In the genomic region with DNA sequence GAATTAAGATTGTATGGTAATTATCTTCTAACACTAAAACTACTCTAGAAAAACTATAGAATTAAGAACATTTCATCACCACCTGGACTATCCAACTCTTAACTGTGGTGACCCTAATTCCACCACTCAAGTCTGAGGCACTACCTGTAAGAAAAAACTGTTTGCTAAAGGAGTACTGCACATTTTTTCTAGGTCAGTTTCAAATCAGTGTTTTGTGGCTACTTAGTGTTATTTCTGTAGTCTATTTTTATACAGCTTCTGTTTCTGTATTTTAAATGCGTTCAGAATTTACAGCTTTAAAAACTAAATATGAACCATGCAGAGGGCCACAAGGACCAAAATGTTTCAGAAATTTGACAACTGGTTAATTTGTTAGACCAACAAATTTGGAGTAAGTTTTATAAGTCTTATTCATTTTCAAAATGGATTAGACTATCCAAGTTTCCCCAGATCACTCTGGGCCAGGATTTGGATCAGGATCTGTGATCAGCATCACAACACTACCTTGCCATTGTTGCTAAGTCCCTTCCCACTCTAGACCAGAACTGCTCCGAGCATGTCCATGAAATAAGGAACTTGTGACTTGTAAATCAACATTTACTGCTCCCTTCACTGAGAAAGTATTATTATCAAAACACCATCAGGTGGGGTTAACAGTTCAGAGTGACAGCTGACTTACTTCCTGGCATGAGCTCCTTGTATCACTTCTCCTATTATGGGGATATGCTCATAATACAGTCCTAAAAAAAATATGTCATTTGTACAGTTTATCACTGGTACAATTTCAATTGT, we compare ENCODE assay signal across 15 cellular contexts. TPM values are rescaled to one million over a fixed set of nuclear protein-coding genes. Genes with fewer than 3 reads are reported as not detected.
DNase-seq lines count a peak whose midpoint lies in the region; ATAC-seq and TF ChIP-seq lines count a peak whose summit lies in the region.
"Had no signal": no experiment of that assay in that cellular context is flagged by ENCODE, and none has a peak within 500 bp of the region (broad histone marks: within the 10 kb centered on the region; RNA-seq: fewer than 3 reads in every experiment).

No MANE protein-coding gene starts in this region.

- WGBS in heart right ventricle, 2 donors = 87% methylated on average over 2 of the region's 2 CpGs
- WGBS in ovary, 3 donors = 56 to 74% (median 56%) methylated on average over 2 of the region's 2 CpGs

- H3K36me3 Mint-ChIP-seq in CD8-positive, alpha-beta memory T cell = peaks cover 4 to 75% (median 24%) of the 10 kb centered on the region in 3 donors
- peaks cover 66% of the 10 kb centered on the region for H3K36me3 Mint-ChIP-seq in dendritic cell treated with granulocyte-macrophage colony-stimulating factor and Interleukin-4, amounts not matched to agents 40 ng/mL and 50 ng/mL, for 4 days (ENCODE audit: low read depth)

- H3K9me2 ChIP-seq in OCI-LY1 (ENCODE audit: low read depth, low read length) = no peaks in the 10 kb centered on the region

- peaks cover 53% of the 10 kb centered on the region for H3K36me3 ChIP-seq in CD8-positive, alpha-beta memory T cell (ENCODE audit: insufficient read depth, low read length)
- H3K36me3 ChIP-seq in OCI-LY1 (ENCODE audit: insufficient read depth, low read length) (peaks cover 62% of the 10 kb centered on the region), heart right ventricle (peaks cover 6 to 84% (median 54%) of the 10 kb centered on the region in 9 donors), ovary (no peaks in the 10 kb centered on the region)

- no peak for DNase-seq in CD8-positive, alpha-beta memory T cell
- DNase-seq in heart right ventricle (no peak), ovary (no peak), NCI-H2171 (lab: John Stamatoyannopoulos, UW) (no peak)
- DNase-seq: activated CD4-positive, CD25-positive, alpha-beta regulatory T cell treated with anti-CD3 and anti-CD28 coated beads, Interleukin-2, amount 50 U/mL, for 72 hours; GDM1; kidney glomerular epithelial cell; NCI-H1436 had no signal

- peaks cover 8 to 17% (median 10%) of the 10 kb centered on the region in 3 donors for H3K4me1 Mint-ChIP-seq in CD8-positive, alpha-beta memory T cell
- peaks cover 8% of the 10 kb centered on the region for H3K4me1 Mint-ChIP-seq in dendritic cell treated with granulocyte-macrophage colony-stimulating factor and Interleukin-4, amounts not matched to agents 40 ng/mL and 50 ng/mL, for 4 days (ENCODE audit: low read depth)

- H3K4me1 ChIP-seq in CD8-positive, alpha-beta memory T cell (ENCODE audit: insufficient read depth, low read length) = no peaks in the 10 kb centered on the region
- H3K4me1 ChIP-seq in OCI-LY1 (ENCODE audit: insufficient read depth, low read length, severe bottlenecking) (no peaks in the 10 kb centered on the region), heart right ventricle (no peaks in the 10 kb centered on the region), ovary (ENCODE audit: insufficient read depth) (no peaks in the 10 kb centered on the region)

- H3K4me3 Mint-ChIP-seq in CD8-positive, alpha-beta memory T cell = no peak overlapping the region
- no peak overlapping the region for H3K4me3 Mint-ChIP-seq in dendritic cell treated with granulocyte-macrophage colony-stimulating factor and Interleukin-4, amounts not matched to agents 40 ng/mL and 50 ng/mL, for 4 days
- H3K4me3 Mint-ChIP-seq: central memory CD8-positive, alpha-beta T cell had no signal

- no peak overlapping the region for H2AFZ ChIP-seq in OCI-LY1 (ENCODE audit: low read length)

- POLR2A ChIA-PET in CD8-positive, alpha-beta memory T cell (lab: Charles Lee) = no interaction called here

- no peaks in the 10 kb centered on the region for H3K9me3 Mint-ChIP-seq in CD8-positive, alpha-beta memory T cell
- no peaks in the 10 kb centered on the region for H3K9me3 Mint-ChIP-seq in dendritic cell treated with granulocyte-macrophage colony-stimulating factor and Interleukin-4, amounts not matched to agents 40 ng/mL and 50 ng/mL, for 4 days
- H3K9me3 Mint-ChIP-seq: central memory CD8-positive, alpha-beta T cell had no signal

- no peak overlapping the region for H3K9ac ChIP-seq in OCI-LY1 (ENCODE audit: low read length)

- H3K27me3 Mint-ChIP-seq in CD8-positive, alpha-beta memory T cell = no peaks in the 10 kb centered on the region
- no peaks in the 10 kb centered on the region for H3K27me3 Mint-ChIP-seq in dendritic cell treated with granulocyte-macrophage colony-stimulating factor and Interleukin-4, amounts not matched to agents 40 ng/mL and 50 ng/mL, for 4 days
- H3K27me3 Mint-ChIP-seq: central memory CD8-positive, alpha-beta T cell had no signal

- H3K79me2 ChIP-seq in OCI-LY1 (ENCODE audit: insufficient read depth, low read length) = no peaks in the 10 kb centered on the region

- H3K27ac ChIP-seq in 22Rv1 (peak overlapping the region; percentile 25; the same call in 1 of the 2 replicates), OCI-LY1 (ENCODE audit: low read depth, low read length, poor library complexity, severe bottlenecking) (peak overlapping the region; percentile 21), heart right ventricle (peak overlapping the region in 1 of 10 donors; percentile 5), ovary (no peak overlapping the region)
- H3K27ac ChIP-seq in CD8-positive, alpha-beta memory T cell (ENCODE audit: low read depth, low read length) = no peak overlapping the region
- H3K27ac ChIP-seq: C4-2B, SK-N-MC had no signal

- H3K4me3 ChIP-seq in CD8-positive, alpha-beta memory T cell (ENCODE audit: low read length) = no peak overlapping the region
- no peak overlapping the region for H3K4me3 ChIP-seq in OCI-LY1 (ENCODE audit: low read depth, low read length, poor library complexity, severe bottlenecking)
- no peak overlapping the region for H3K4me3 ChIP-seq in heart right ventricle
- H3K4me3 ChIP-seq in ovary = no peak overlapping the region
- H3K4me3 ChIP-seq: SK-N-MC had no signal

- no peak for TF ChIP-seq CTCF in 22Rv1 (IDR thresholded peaks at IDR 0.05)
- TF ChIP-seq CTCF in OCI-LY1 (IDR thresholded peaks at IDR 0.05; ENCODE audit: low read length) = no peak
- TF ChIP-seq CTCF in heart right ventricle (IDR thresholded peaks at IDR 0.05) = no peak
- TF ChIP-seq CTCF in ovary (IDR thresholded peaks at IDR 0.05) = no peak

- no peak for TF ChIP-seq EP300 in ovary (IDR thresholded peaks at IDR 0.05)

- H3K9me3 ChIP-seq in CD8-positive, alpha-beta memory T cell (ENCODE audit: low read length) = no peaks in the 10 kb centered on the region
- H3K9me3 ChIP-seq in OCI-LY1 (ENCODE audit: low read length) (no peaks in the 10 kb centered on the region), heart right ventricle (no peaks in the 10 kb centered on the region), ovary (no peaks in the 10 kb centered on the region)

- H3K27ac Mint-ChIP-seq in CD8-positive, alpha-beta memory T cell = peak overlapping the region; percentile 3 to 87 (median 66)
- peak overlapping the region; percentile 61 for H3K27ac Mint-ChIP-seq in dendritic cell treated with granulocyte-macrophage colony-stimulating factor and Interleukin-4, amounts not matched to agents 40 ng/mL and 50 ng/mL, for 4 days

- no peak overlapping the region for H3K4me2 ChIP-seq in OCI-LY1 (ENCODE audit: low read length)

- no peak for TF ChIP-seq POLR2A in ovary (IDR thresholded peaks at IDR 0.05)

- ATAC-seq in heart right ventricle (no peak), GM18858 (IDR thresholded peaks at IDR 0.05; ENCODE audit: unreplicated experiment) (no peak)

- CTCF ChIA-PET in CD8-positive, alpha-beta memory T cell (lab: Charles Lee) = no interaction called here

- no peaks in the 10 kb centered on the region for H3K27me3 ChIP-seq in CD8-positive, alpha-beta memory T cell (ENCODE audit: insufficient read depth, low read length, poor library complexity, severe bottlenecking)
- no peaks in the 10 kb centered on the region for H3K27me3 ChIP-seq in OCI-LY1 (ENCODE audit: insufficient read depth, low read length)
- H3K27me3 ChIP-seq in heart right ventricle = no peaks in the 10 kb centered on the region
- H3K27me3 ChIP-seq in ovary = no peaks in the 10 kb centered on the region

- H3F3A ChIP-seq in OCI-LY1 (ENCODE audit: insufficient read depth, low read length) = peaks cover 23% of the 10 kb centered on the region; the same call in 1 of the 2 replicates

- intact Hi-C loops in dendritic cell treated with granulocyte-macrophage colony-stimulating factor and Interleukin-4, amounts not matched to agents 40 ng/mL and 50 ng/mL, for 4 days (cut with micrococcal nuclease) = no loop called here
- intact Hi-C loops in heart right ventricle (cut with DNase I) (no loop called here), ovary (cut with DNase I) (no loop called here)

- H4K20me1 ChIP-seq in OCI-LY1 (ENCODE audit: insufficient read depth, low read length) = no peaks in the 10 kb centered on the region

RNA-seq across cellular contexts. Expression of a gene that starts 8.6 kb away (rescaled TPM):
- total RNA-seq in CD8-positive, alpha-beta memory T cell = 10 to 100 TPM; 34.9 to 42.4 TPM
- 60.0 TPM for polyA plus RNA-seq in CD8-positive, alpha-beta memory T cell
- total RNA-seq in heart right ventricle (10 to 100 TPM; 23.0 to 31.9 (median 28.4) TPM), ovary (10 to 100 TPM; 42.3 to 67.8 (median 57.4) TPM)
- polyA plus RNA-seq in heart right ventricle (10 to 100 TPM; 30.1 to 37.9 TPM), ovary (10 to 100 TPM; 63.2 to 72.9 TPM)

RNA-seq across cellular contexts. Expression of a gene that starts 8.9 kb away (rescaled TPM):
- 100 to 1,000 TPM; 154 to 156 TPM for total RNA-seq in CD8-positive, alpha-beta memory T cell
- 357 TPM for polyA plus RNA-seq in CD8-positive, alpha-beta memory T cell
- 10 to 100 TPM; 74.3 to 97.6 (median 82.2) TPM for total RNA-seq in heart right ventricle
- 100 to 1,000 TPM in 1 of 2 donors, 10 to 100 TPM in 1; 21.7 to 122 TPM for polyA plus RNA-seq in heart right ventricle
- 100 to 1,000 TPM in 2 of 7 donors, 10 to 100 TPM in 5; 67.7 to 104 (median 80.3) TPM for total RNA-seq in ovary
- 100 to 1,000 TPM; 138 to 216 TPM for polyA plus RNA-seq in ovary

RNA-seq across cellular contexts. Expression of a gene that starts 11.2 kb away (rescaled TPM):
- total RNA-seq in CD8-positive, alpha-beta memory T cell = 100 to 1,000 TPM; 229 to 233 TPM
- 58.5 TPM for polyA plus RNA-seq in CD8-positive, alpha-beta memory T cell
- total RNA-seq in heart right ventricle (10 to 100 TPM; 20.6 to 45.1 (median 25.7) TPM), ovary (10 to 100 TPM; 46.0 to 82.7 (median 62.7) TPM)
- polyA plus RNA-seq in heart right ventricle (10 to 100 TPM; 39.4 to 60.4 TPM), ovary (10 to 100 TPM; 39.6 to 41.4 TPM)

RNA-seq across cellular contexts. Expression of a gene that starts 11.3 kb away (rescaled TPM):
- total RNA-seq in CD8-positive, alpha-beta memory T cell = 10 to 100 TPM; 78.6 to 81.4 TPM
- polyA plus RNA-seq in CD8-positive, alpha-beta memory T cell = 83.6 TPM
- total RNA-seq in heart right ventricle (10 to 100 TPM; 41.6 to 63.9 (median 51.7) TPM), ovary (10 to 100 TPM; 63.2 to 95.7 (median 69.7) TPM)
- polyA plus RNA-seq in heart right ventricle (1 to 10 TPM; 6.0 to 8.0 TPM), ovary (10 to 100 TPM; 19.8 to 30.9 TPM)

Comparison
In these comparisons a context has a peak if more than half of its experiments do, and no peak if none do; other contexts are left out.
1. H3K27ac ChIP-seq: peak in 22Rv1 (single experiment) and OCI-LY1 (single experiment); none in CD8-positive, alpha-beta memory T cell (single experiment) and ovary (0 of 2).